ENCODE assay signal across 17 cellular contexts in the genomic region with DNA sequence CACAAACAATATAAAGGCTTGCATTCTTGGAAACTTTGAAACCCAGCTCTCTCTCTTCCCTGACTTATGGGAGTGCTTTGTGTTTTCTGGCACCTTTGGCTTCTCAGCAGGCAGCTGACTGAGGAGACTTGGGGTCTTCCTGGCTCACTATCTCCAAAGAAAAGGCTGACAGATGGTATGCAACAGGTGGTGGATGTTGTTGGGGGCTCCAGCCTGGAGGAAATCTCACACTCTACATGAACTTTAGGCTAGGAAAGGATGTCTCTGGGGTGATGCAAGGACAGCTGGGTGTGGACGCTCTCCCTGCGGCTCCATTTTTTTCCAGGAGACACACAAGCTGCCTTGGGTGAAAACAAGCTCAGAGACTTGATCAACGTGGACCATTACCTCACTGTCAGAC.
DNase-seq lines count a peak whose midpoint lies in the region; TF ChIP-seq lines count a peak whose summit lies in the region.
"Had no signal": no experiment of that assay in that cellular context is flagged by ENCODE, and none has a peak within 500 bp of the region (broad histone marks: within the 10 kb centered on the region; RNA-seq: fewer than 3 reads in every experiment).

No MANE protein-coding gene starts in this region.

- no peak overlapping the region for H3K9ac ChIP-seq in GM23248

- no peak for TF ChIP-seq CTCF in HEK293 (tag by site-specific recombination; IDR thresholded peaks at IDR 0.05)

- no peaks in the 10 kb centered on the region; a peak in 1 of 3 replicates for H3K36me3 ChIP-seq in HEK293 (ENCODE audit: control insufficient read depth in 2 of 2, insufficient read depth in 1 of 2, low read length in 2 of 2)
- no peaks in the 10 kb centered on the region for H3K36me3 ChIP-seq in GM23248 (ENCODE audit: low read depth)

- H3K79me2 ChIP-seq in GM23248 (ENCODE audit: insufficient read depth) = no peaks in the 10 kb centered on the region

- H3K4me2 ChIP-seq in GM23248 (ENCODE audit: unreplicated experiment) = no peak overlapping the region

- peak; percentile 45 for DNase-seq in NCI-H82 (lab: John Stamatoyannopoulos, UW)
- DNase-seq in NCI-H82 treated with DMSO at 0.1 percent for 48 hours (lab: John Stamatoyannopoulos, UW; ENCODE audit: unreplicated experiment) = no peak
- DNase-seq in NCI-H69 (lab: John Stamatoyannopoulos, UW) = peak; percentile 69
- DNase-seq in GM23248 = no peak
- no peak for DNase-seq in NCI-H748 treated with DMSO at 0.1 percent for 48 hours (lab: John Stamatoyannopoulos, UW)
- DNase-seq: C1 segment of cervical spinal cord; Calu3; CD4-positive, alpha-beta memory T cell; COR-L47; DMS79; EL; GDM1; H9; HFFc6 had no signal

- CTCF ChIA-PET in HEK293 (lab: Yijun Ruan, JAX) = no interaction called here

- POLR2A ChIA-PET in HEK293 (lab: Yijun Ruan, JAX) = interaction anchor here (0.6 kb wide), 1 partner anchor 202 kb away, joined by 3 read pairs; no protein-coding TSS in a partner anchor

- WGBS in GM23248 (ENCODE audit: low coverage in 1 of 2, low lambda C conversion rate in 2 of 2, missing lambda C conversion rate in 2 of 2), 2 experiments = 51 to 54% methylated on average over 3 of the region's 3 CpGs

- no peaks in the 10 kb centered on the region for H4K20me1 ChIP-seq in GM23248 (ENCODE audit: insufficient read depth)

- in situ Hi-C loops in GM23248 (cut with MboI) = no loop called here

- no peaks in the 10 kb centered on the region for H3K9me2 ChIP-seq in GM23248 (ENCODE audit: insufficient read depth)

- no peaks in the 10 kb centered on the region for H3K27me3 ChIP-seq in GM23248 (replicated peaks; ENCODE audit: insufficient read depth)

- H3K4me3 ChIP-seq in HEK293 (ENCODE audit: low read depth, low read length) = no peak overlapping the region
- no peak overlapping the region for H3K4me3 ChIP-seq in GM23248
- H3K4me3 ChIP-seq: GM12878 had no signal

- H2AFZ ChIP-seq in GM23248 = no peak overlapping the region
- H2AFZ ChIP-seq: GM23338 had no signal

- H3K9me3 ChIP-seq in HEK293 (ENCODE audit: control insufficient read depth, insufficient read depth, low read depth, low read length) = no peaks in the 10 kb centered on the region; the same call in 1 of the 2 replicates
- H3K9me3 ChIP-seq in GM23248 (ENCODE audit: low read depth) = no peaks in the 10 kb centered on the region

- no peak overlapping the region for H3K27ac ChIP-seq in HEK293 (ENCODE audit: extremely low read depth, low read depth, low read length)
- no peak overlapping the region for H3K27ac ChIP-seq in GM23248

- H3F3A ChIP-seq in GM23248 (ENCODE audit: insufficient read depth) = no peaks in the 10 kb centered on the region

- H3K4me1 ChIP-seq in HEK293 (ENCODE audit: control insufficient read depth, insufficient read depth, low read length) (no peaks in the 10 kb centered on the region), GM23248 (ENCODE audit: insufficient read depth) (no peaks in the 10 kb centered on the region)

TF ChIP-seq in HEK293, 187 proteins besides CTCF, POLR2A, EP300 and RAD21 (continues in another document):
- TF ChIP-seq HOXC10 (CRISPR knock-in tag; IDR thresholded peaks at IDR 0.05) (no peak), ZNF561 (tag by site-specific recombination; IDR thresholded peaks at IDR 0.05; ENCODE audit: borderline replicate concordance) (no peak), SCRT2 (tag by site-specific recombination; IDR thresholded peaks at IDR 0.05) (peak; percentile 84), IKZF3 (tag by site-specific recombination; IDR thresholded peaks at IDR 0.05) (no peak), ZNF174 (tag by site-specific recombination; IDR thresholded peaks at IDR 0.05) (no peak), ZBTB20 (tag by site-specific recombination; IDR thresholded peaks at IDR 0.05) (no peak), ZNF114 (tag by site-specific recombination; IDR thresholded peaks at IDR 0.05) (no peak)
- TF ChIP-seq, protein P1, sequence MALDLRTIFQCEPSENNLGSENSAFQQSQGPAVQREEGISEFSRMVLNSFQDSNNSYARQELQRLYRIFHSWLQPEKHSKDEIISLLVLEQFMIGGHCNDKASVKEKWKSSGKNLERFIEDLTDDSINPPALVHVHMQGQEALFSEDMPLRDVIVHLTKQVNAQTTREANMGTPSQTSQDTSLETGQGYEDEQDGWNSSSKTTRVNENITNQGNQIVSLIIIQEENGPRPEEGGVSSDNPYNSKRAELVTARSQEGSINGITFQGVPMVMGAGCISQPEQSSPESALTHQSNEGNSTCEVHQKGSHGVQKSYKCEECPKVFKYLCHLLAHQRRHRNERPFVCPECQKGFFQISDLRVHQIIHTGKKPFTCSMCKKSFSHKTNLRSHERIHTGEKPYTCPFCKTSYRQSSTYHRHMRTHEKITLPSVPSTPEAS (tag by site-specific recombination; IDR thresholded peaks at IDR 0.05) = no peak
- TF ChIP-seq, protein P2, sequence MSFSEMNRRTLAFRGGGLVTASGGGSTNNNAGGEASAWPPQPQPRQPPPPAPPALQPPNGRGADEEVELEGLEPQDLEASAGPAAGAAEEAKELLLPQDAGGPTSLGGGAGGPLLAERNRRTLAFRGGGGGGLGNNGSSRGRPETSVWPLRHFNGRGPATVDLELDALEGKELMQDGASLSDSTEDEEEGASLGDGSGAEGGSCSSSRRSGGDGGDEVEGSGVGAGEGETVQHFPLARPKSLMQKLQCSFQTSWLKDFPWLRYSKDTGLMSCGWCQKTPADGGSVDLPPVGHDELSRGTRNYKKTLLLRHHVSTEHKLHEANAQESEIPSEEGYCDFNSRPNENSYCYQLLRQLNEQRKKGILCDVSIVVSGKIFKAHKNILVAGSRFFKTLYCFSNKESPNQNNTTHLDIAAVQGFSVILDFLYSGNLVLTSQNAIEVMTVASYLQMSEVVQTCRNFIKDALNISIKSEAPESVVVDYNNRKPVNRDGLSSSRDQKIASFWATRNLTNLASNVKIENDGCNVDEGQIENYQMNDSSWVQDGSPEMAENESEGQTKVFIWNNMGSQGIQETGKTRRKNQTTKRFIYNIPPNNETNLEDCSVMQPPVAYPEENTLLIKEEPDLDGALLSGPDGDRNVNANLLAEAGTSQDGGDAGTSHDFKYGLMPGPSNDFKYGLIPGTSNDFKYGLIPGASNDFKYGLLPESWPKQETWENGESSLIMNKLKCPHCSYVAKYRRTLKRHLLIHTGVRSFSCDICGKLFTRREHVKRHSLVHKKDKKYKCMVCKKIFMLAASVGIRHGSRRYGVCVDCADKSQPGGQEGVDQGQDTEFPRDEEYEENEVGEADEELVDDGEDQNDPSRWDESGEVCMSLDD (tag by site-specific recombination; IDR thresholded peaks at IDR 0.05) = no peak
- TF ChIP-seq, protein P3, sequence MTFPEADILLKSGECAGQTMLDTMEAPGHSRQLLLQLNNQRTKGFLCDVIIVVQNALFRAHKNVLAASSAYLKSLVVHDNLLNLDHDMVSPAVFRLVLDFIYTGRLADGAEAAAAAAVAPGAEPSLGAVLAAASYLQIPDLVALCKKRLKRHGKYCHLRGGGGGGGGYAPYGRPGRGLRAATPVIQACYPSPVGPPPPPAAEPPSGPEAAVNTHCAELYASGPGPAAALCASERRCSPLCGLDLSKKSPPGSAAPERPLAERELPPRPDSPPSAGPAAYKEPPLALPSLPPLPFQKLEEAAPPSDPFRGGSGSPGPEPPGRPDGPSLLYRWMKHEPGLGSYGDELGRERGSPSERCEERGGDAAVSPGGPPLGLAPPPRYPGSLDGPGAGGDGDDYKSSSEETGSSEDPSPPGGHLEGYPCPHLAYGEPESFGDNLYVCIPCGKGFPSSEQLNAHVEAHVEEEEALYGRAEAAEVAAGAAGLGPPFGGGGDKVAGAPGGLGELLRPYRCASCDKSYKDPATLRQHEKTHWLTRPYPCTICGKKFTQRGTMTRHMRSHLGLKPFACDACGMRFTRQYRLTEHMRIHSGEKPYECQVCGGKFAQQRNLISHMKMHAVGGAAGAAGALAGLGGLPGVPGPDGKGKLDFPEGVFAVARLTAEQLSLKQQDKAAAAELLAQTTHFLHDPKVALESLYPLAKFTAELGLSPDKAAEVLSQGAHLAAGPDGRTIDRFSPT (tag by site-specific recombination; IDR thresholded peaks at IDR 0.05) = no peak
- TF ChIP-seq, protein P4, sequence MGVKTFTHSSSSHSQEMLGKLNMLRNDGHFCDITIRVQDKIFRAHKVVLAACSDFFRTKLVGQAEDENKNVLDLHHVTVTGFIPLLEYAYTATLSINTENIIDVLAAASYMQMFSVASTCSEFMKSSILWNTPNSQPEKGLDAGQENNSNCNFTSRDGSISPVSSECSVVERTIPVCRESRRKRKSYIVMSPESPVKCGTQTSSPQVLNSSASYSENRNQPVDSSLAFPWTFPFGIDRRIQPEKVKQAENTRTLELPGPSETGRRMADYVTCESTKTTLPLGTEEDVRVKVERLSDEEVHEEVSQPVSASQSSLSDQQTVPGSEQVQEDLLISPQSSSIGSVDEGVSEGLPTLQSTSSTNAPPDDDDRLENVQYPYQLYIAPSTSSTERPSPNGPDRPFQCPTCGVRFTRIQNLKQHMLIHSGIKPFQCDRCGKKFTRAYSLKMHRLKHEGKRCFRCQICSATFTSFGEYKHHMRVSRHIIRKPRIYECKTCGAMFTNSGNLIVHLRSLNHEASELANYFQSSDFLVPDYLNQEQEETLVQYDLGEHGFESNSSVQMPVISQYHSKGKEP (tag by site-specific recombination; IDR thresholded peaks at IDR 0.05) = no peak

Comparison
In these comparisons a context has a peak if more than half of its experiments do, and no peak if none do; other contexts are left out.
1. DNase-seq: peak in NCI-H82 (single experiment) and NCI-H69 (single experiment); none in NCI-H82 treated with DMSO at 0.1 percent for 48 hours (single experiment), GM23248 (single experiment) and NCI-H748 treated with DMSO at 0.1 percent for 48 hours (single experiment).